Comparison of ENCODE assay signal across 11 cellular contexts in genomic region chr1:52970149-52970548, GRCh38. TPM values are rescaled to one million over a fixed set of nuclear protein-coding genes. Genes with fewer than 3 reads are reported as not detected.
A peak's percentile ranks its signal among the peaks of the same experiment; 100 is the strongest.
DNase-seq lines count a peak whose midpoint lies in the region; ATAC-seq, FAIRE-seq and TF ChIP-seq lines count a peak whose summit lies in the region.
"Had no signal": no experiment of that assay in that cellular context is flagged by ENCODE, and none has a peak within 500 bp of the region (broad histone marks: within the 10 kb centered on the region; RNA-seq: fewer than 3 reads in every experiment).

No MANE protein-coding gene starts in this region.

- H3K4me3 Mint-ChIP-seq in H9: no peak overlapping the region
- H3K4me3 Mint-ChIP-seq: natural killer cell had no signal

- no peak overlapping the region for H2AK5ac ChIP-seq in H9 (ENCODE audit: insufficient read length, low read length)

- no peak overlapping the region for H2BK12ac ChIP-seq in H9 (ENCODE audit: insufficient read length, low read depth, low read length)

- H3K14ac ChIP-seq in H9 (ENCODE audit: insufficient read depth, low read length): no peak overlapping the region

- no peak overlapping the region for H2BK20ac ChIP-seq in H9 (ENCODE audit: low read depth, low read length, poor library complexity, severe bottlenecking)

- no peak overlapping the region for H3K4me2 ChIP-seq in H9 (ENCODE audit: insufficient read depth, insufficient read length, low read length)

- no peaks in the 10 kb centered on the region for H3K9me3 ChIP-seq in AG04450 (ENCODE audit: control insufficient read depth, insufficient read depth, low read length)
- no peaks in the 10 kb centered on the region for H3K9me3 ChIP-seq in H9 (ENCODE audit: control insufficient read depth, low read depth, low read length)
- H3K9me3 ChIP-seq in RWPE2 (ENCODE audit: severe bottlenecking): no peaks in the 10 kb centered on the region

- H3K27me3 ChIP-seq in AG04450 (ENCODE audit: control insufficient read depth, insufficient read depth, low read length) (no peaks in the 10 kb centered on the region), H9 (ENCODE audit: insufficient read depth, low read length) (no peaks in the 10 kb centered on the region), RWPE2 (ENCODE audit: insufficient read depth, poor library complexity, severe bottlenecking) (no peaks in the 10 kb centered on the region)

- H3K9me3 Mint-ChIP-seq in H9: no peaks in the 10 kb centered on the region
- H3K9me3 Mint-ChIP-seq: natural killer cell had no signal

- no peaks in the 10 kb centered on the region for H3K4me1 ChIP-seq in H9 (ENCODE audit: insufficient read depth, low read length)
- no peaks in the 10 kb centered on the region for H3K4me1 ChIP-seq in RWPE2 (ENCODE audit: insufficient read depth, poor library complexity, severe bottlenecking)

- no peak overlapping the region for H3K27ac Mint-ChIP-seq in H9
- H3K27ac Mint-ChIP-seq: natural killer cell had no signal

- H3K23ac ChIP-seq in H9 (ENCODE audit: insufficient read length, low read depth, low read length): no peak overlapping the region

- peaks cover 0 to 3% of the 10 kb centered on the region in 2 experiments; a peak in 1 of 4 replicates for H3K4me1 Mint-ChIP-seq in H9
- H3K4me1 Mint-ChIP-seq: natural killer cell had no signal

- H3K27ac ChIP-seq in AG04450 (ENCODE audit: low read depth, low read length): no peak overlapping the region
- no peak overlapping the region for H3K27ac ChIP-seq in H9 (ENCODE audit: insufficient read length, low read depth, low read length)
- no peak overlapping the region for H3K27ac ChIP-seq in RWPE2 (ENCODE audit: poor library complexity, severe bottlenecking)
- H3K27ac ChIP-seq: coronary artery had no signal

- TF ChIP-seq CTCF in AG04450 (IDR thresholded peaks at IDR 0.05; ENCODE audit: low read depth, low read length) (peak; percentile 26; the same call in 1 of the 2 replicates), H9 (conservative IDR thresholded peaks at IDR 0.05) (peak; percentile 67), RWPE2 (IDR thresholded peaks at IDR 0.05; ENCODE audit: poor library complexity, severe bottlenecking) (peak; percentile 36), fibroblast of villous mesenchyme (IDR thresholded peaks at IDR 0.05; ENCODE audit: insufficient read depth, low read depth, low read length) (peak; percentile 21)

- no CpG with 5 or more reads among the region's 3 CpGs for WGBS in H9 (ENCODE audit: extremely low coverage, insufficient read length, low lambda C conversion rate)

- no peak overlapping the region for H4K91ac ChIP-seq in H9 (ENCODE audit: insufficient read length, low read depth, low read length)

- no peak overlapping the region for H3K18ac ChIP-seq in H9 (ENCODE audit: insufficient read length, low read depth, low read length)

- POLR2A ChIA-PET in AG04450 (lab: Yijun Ruan, JAX): no interaction called here

- no peak overlapping the region for H3K4me3 ChIP-seq in AG04450 (ENCODE audit: low read depth, low read length)
- H3K4me3 ChIP-seq in RWPE2 (ENCODE audit: severe bottlenecking): no peak overlapping the region
- H3K4me3 ChIP-seq in fibroblast of villous mesenchyme (ENCODE audit: low read depth, low read length): no peak overlapping the region
- H3K4me3 ChIP-seq: coronary artery had no signal

- no peaks in the 10 kb centered on the region for H3K79me1 ChIP-seq in H9 (ENCODE audit: insufficient read depth, low read depth, low read length, poor library complexity, severe bottlenecking)

- no peak overlapping the region for H3K4ac ChIP-seq in H9 (ENCODE audit: low read depth, low read length)

- H3T11ph ChIP-seq in H9 (ENCODE audit: low read length): no peak overlapping the region

- no peak overlapping the region for H2BK5ac ChIP-seq in H9 (ENCODE audit: insufficient read length, low read length)

- H3K27me3 Mint-ChIP-seq in H9 (ENCODE audit: low read depth): no peaks in the 10 kb centered on the region

- no peaks in the 10 kb centered on the region for H3K79me2 ChIP-seq in H9 (ENCODE audit: insufficient read depth, low read length)

- H2BK120ac ChIP-seq in H9 (ENCODE audit: low read depth, low read length, poor library complexity, severe bottlenecking): no peak overlapping the region

- CTCF ChIA-PET in AG04450 (lab: Charles Lee): no interaction called here

- H4K5ac ChIP-seq in H9 (ENCODE audit: insufficient read length, low read depth, low read length): no peak overlapping the region

- no peak for FAIRE-seq in urothelium cell line (lab: Jason Lieb, UNC)

- H4K20me1 ChIP-seq in H9 (ENCODE audit: control insufficient read depth, insufficient read depth, insufficient read length): no peaks in the 10 kb centered on the region

- H3K36me3 ChIP-seq in RWPE2 (ENCODE audit: low read depth): no peaks in the 10 kb centered on the region; the same call in 1 of the 2 replicates

- H4K8ac ChIP-seq in H9 (replicated peaks; ENCODE audit: insufficient read length, low read depth, low read length): no peak overlapping the region

- H2AFZ ChIP-seq in H9 (ENCODE audit: low read length): no peak overlapping the region

- no peak overlapping the region for H3K9ac ChIP-seq in H9 (ENCODE audit: extremely low read depth, insufficient read length, low read length)

- H3K23me2 ChIP-seq in H9 (ENCODE audit: insufficient read length, low read depth, low read length, poor library complexity, severe bottlenecking): no peaks in the 10 kb centered on the region

- no peak overlapping the region for H3K56ac ChIP-seq in H9 (ENCODE audit: insufficient read length, low read depth, low read length)

- no peak overlapping the region for H2BK15ac ChIP-seq in H9 (ENCODE audit: low read depth, low read length)

- ATAC-seq in RWPE2 (ENCODE audit: low read depth) (0 out of 3 replicates have a peak, but pooled peaks have one; percentile 42), GM18868 (IDR thresholded peaks at IDR 0.05; ENCODE audit: unreplicated experiment) (no peak), HG03378 (IDR thresholded peaks at IDR 0.05; ENCODE audit: unreplicated experiment) (no peak)
- ATAC-seq: natural killer cell had no signal

- H3K36me3 Mint-ChIP-seq in H9 (ENCODE audit: insufficient read depth in 1 of 3, low read depth in 3 of 3): no peaks in the 10 kb centered on the region
- H3K36me3 Mint-ChIP-seq: natural killer cell had no signal

- no peak for DNase-seq in AG04450 (ENCODE audit: low read depth, low spot score)
- peak; percentile 51 for DNase-seq in H9
- no peak for DNase-seq in RWPE2 (ENCODE audit: low spot score)
- DNase-seq in fibroblast of villous mesenchyme (ENCODE audit: low read depth): peak; percentile 45
- no peak for DNase-seq in urothelium cell line (ENCODE audit: low spot score)
- DNase-seq in NCI-H128 (lab: John Stamatoyannopoulos, UW; ENCODE audit: unreplicated experiment): no peak
- DNase-seq: natural killer cell, NCI-H187 had no signal

RNA-seq across cellular contexts. Expression of gene SCP2, which starts 43.1 kb away (rescaled TPM):
- polyA plus RNA-seq in AG04450 (2011; rRNA removed): 164 and 278 TPM in 2 replicates
- 52.5 and 70.3 TPM in 2 replicates for polyA minus RNA-seq in AG04450 (2011; rRNA and poly(A)+ RNA removed)
- total RNA-seq in H9 (2021) (48.8 and 57.2 TPM in 2 replicates), fibroblast of villous mesenchyme (113 and 170 TPM in 2 replicates)

RNA-seq across cellular contexts. Expression of gene ECHDC2, which starts 48.6 kb away (rescaled TPM):
- polyA plus RNA-seq in AG04450 (2011; rRNA removed): 54.6 and 55.4 TPM in 2 replicates
- polyA minus RNA-seq in AG04450 (2011; rRNA and poly(A)+ RNA removed): 24.8 and 26.6 TPM in 2 replicates
- 30.6 and 31.2 TPM in 2 replicates for total RNA-seq in H9 (2021)
- total RNA-seq in fibroblast of villous mesenchyme: 25.5 and 28.3 TPM in 2 replicates

Comparison
In these comparisons a context has a peak if more than half of its experiments do, and no peak if none do; other contexts are left out.
1. DNase-seq: peak in H9 (single experiment) and fibroblast of villous mesenchyme (single experiment); none in AG04450 (single experiment), RWPE2 (single experiment), urothelium cell line (single experiment) and NCI-H128 (single experiment).
2. Peak in every context shown above with its lines, with median percentiles within 50 percentile points of each other: CTCF ChIP-seq.